15 cellular contexts compared by ENCODE assay signal in the genomic region with DNA sequence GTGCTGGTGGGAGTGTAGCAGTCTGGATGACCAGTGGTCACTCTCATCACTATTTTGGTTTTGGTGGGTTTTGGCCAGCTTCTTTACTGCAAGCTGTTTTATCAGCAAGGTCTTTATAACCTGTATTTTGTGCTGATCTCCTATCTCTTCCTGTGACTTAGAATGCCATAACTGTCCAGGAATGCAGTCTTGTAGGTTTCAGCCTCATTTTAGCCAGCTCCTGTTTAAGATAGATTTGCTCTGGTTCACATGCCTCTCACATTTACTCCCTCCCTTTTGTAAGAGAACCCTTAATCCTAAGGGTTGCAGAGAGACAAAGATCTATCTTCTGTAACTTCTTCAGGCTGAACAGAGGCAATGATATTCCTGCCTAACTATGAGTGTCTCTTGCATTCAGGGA. TPM values are rescaled to one million over a fixed set of nuclear protein-coding genes. Genes with fewer than 3 reads are reported as not detected.
DNase-seq lines count a peak whose midpoint lies in the region; ATAC-seq and TF ChIP-seq lines count a peak whose summit lies in the region.
"Had no signal": no experiment of that assay in that cellular context is flagged by ENCODE, and none has a peak within 500 bp of the region (broad histone marks: within the 10 kb centered on the region; RNA-seq: fewer than 3 reads in every experiment).

No MANE protein-coding gene starts in this region.

- peaks cover 29% of the 10 kb centered on the region for H3K9me3 Mint-ChIP-seq in Caco-2 (ENCODE audit: unreplicated experiment)

- H2AK5ac ChIP-seq in trophoblast cell (ENCODE audit: low read length) = no peak overlapping the region

- H2AFZ ChIP-seq in trophoblast cell (ENCODE audit: insufficient read depth, low read length, poor library complexity) = no peak overlapping the region

- H3K36me3 Mint-ChIP-seq in Caco-2 (ENCODE audit: insufficient read depth, unreplicated experiment) = no peaks in the 10 kb centered on the region
- H3K36me3 Mint-ChIP-seq: CD4-positive, CD25-positive, alpha-beta regulatory T cell had no signal

- POLR2A ChIA-PET in Caco-2 (lab: Charles Lee) = no interaction called here

- H3K14ac ChIP-seq in trophoblast cell (ENCODE audit: low read length) = no peak overlapping the region

- H3K27ac ChIP-seq in trophoblast cell (ENCODE audit: low read depth, low read length) (peak overlapping the region; percentile 48), left lung (no peak overlapping the region)
- H3K27ac ChIP-seq: BLaER1, HL-60 had no signal

- H3K4me2 ChIP-seq in trophoblast cell (ENCODE audit: low read length) = no peak overlapping the region
- H3K4me2 ChIP-seq: BLaER1 had no signal

- no peaks in the 10 kb centered on the region for H3K36me3 ChIP-seq in Caco-2 (ENCODE audit: control insufficient read depth, insufficient read depth, low read length)
- H3K36me3 ChIP-seq in trophoblast cell (ENCODE audit: control insufficient read depth in 1 of 2, insufficient read depth in 2 of 2, low read length in 2 of 2) = peaks cover 1 to 2% of the 10 kb centered on the region in 2 experiments
- no peaks in the 10 kb centered on the region for H3K36me3 ChIP-seq in left lung
- H3K36me3 ChIP-seq: BLaER1 had no signal

- intact Hi-C loops in Caco-2 (cut with micrococcal nuclease; ENCODE audit: unreplicated experiment) (loop anchor here (5.0 kb wide), 1 partner anchor 88 kb away; no protein-coding TSS in a partner anchor), left lung (cut with DNase I) (no loop called here)

- no TSS peak for BruUV-seq in Caco-2 (replicated peaks; lab: Mats Ljungman, UMichigan)

- no peak overlapping the region for H3K9ac ChIP-seq in trophoblast cell (ENCODE audit: low read length)
- H3K9ac ChIP-seq: BLaER1 had no signal

- H3K18ac ChIP-seq in trophoblast cell (ENCODE audit: low read length) = no peak overlapping the region

- no peak for ATAC-seq in left lung

- no peak overlapping the region for H4K12ac ChIP-seq in trophoblast cell (ENCODE audit: low read depth, low read length)

- H3K4me1 ChIP-seq in Caco-2 (peaks cover 44% of the 10 kb centered on the region), trophoblast cell (ENCODE audit: control insufficient read depth in 1 of 2, insufficient read depth in 2 of 2, low read length in 2 of 2) (peaks cover 2% of the 10 kb centered on the region in 2 experiments), left lung (no peaks in the 10 kb centered on the region)
- H3K4me1 ChIP-seq: BLaER1 had no signal

- no peak overlapping the region for H4K91ac ChIP-seq in trophoblast cell (ENCODE audit: low read depth, low read length)

- peaks cover 25% of the 10 kb centered on the region for H3K4me1 Mint-ChIP-seq in Caco-2 (ENCODE audit: low read depth, unreplicated experiment)
- H3K4me1 Mint-ChIP-seq: CD4-positive, CD25-positive, alpha-beta regulatory T cell had no signal

- H3K27ac Mint-ChIP-seq in Caco-2 (ENCODE audit: unreplicated experiment) = peak overlapping the region; percentile 17
- H3K27ac Mint-ChIP-seq: CD4-positive, CD25-positive, alpha-beta regulatory T cell had no signal

- H2BK12ac ChIP-seq in trophoblast cell (ENCODE audit: low read length) = no peak overlapping the region

- no peak overlapping the region for H2BK120ac ChIP-seq in trophoblast cell (ENCODE audit: insufficient read depth, low read length, poor library complexity)

- no peaks in the 10 kb centered on the region for H3K27me3 ChIP-seq in Caco-2 (replicated peaks; ENCODE audit: control insufficient read depth, insufficient read depth, low read length)
- H3K27me3 ChIP-seq in trophoblast cell (ENCODE audit: insufficient read depth, low read length) = no peaks in the 10 kb centered on the region
- H3K27me3 ChIP-seq in left lung = no peaks in the 10 kb centered on the region
- H3K27me3 ChIP-seq: BLaER1 had no signal

- H3K4me3 Mint-ChIP-seq in Caco-2 (ENCODE audit: unreplicated experiment) = no peak overlapping the region
- H3K4me3 Mint-ChIP-seq: CD4-positive, CD25-positive, alpha-beta regulatory T cell had no signal

- no peak for TF ChIP-seq CTCF in Caco-2 (IDR thresholded peaks at IDR 0.05; ENCODE audit: insufficient read depth in 1 of 2, low read depth in 1 of 2, low read length in 1 of 2, severe bottlenecking in 1 of 2, unreplicated experiment in 1 of 2)
- TF ChIP-seq CTCF in epithelial cell of esophagus (IDR thresholded peaks at IDR 0.05; ENCODE audit: insufficient read depth, low read depth, low read length, missing control alignments) = no peak
- no peak for TF ChIP-seq CTCF in left lung (IDR thresholded peaks at IDR 0.05)

- no peak overlapping the region for H4K8ac ChIP-seq in trophoblast cell (ENCODE audit: low read depth, low read length)

- no peaks in the 10 kb centered on the region for H3K27me3 Mint-ChIP-seq in Caco-2 (ENCODE audit: insufficient read depth, unreplicated experiment)
- H3K27me3 Mint-ChIP-seq: CD4-positive, CD25-positive, alpha-beta regulatory T cell had no signal

- CTCF ChIA-PET in Caco-2 (lab: Charles Lee) = no interaction called here

- H3K23ac ChIP-seq in trophoblast cell (ENCODE audit: low read length) = no peak overlapping the region

- no peak overlapping the region for H3K4me3 ChIP-seq in Caco-2 (ENCODE audit: low read depth, low read length)
- no peak overlapping the region for H3K4me3 ChIP-seq in epithelial cell of esophagus (ENCODE audit: low read length)
- no peak overlapping the region for H3K4me3 ChIP-seq in trophoblast cell (ENCODE audit: low read depth, low read length)
- H3K4me3 ChIP-seq in left lung = no peak overlapping the region
- H3K4me3 ChIP-seq: BLaER1 had no signal

- H2BK5ac ChIP-seq in trophoblast cell (ENCODE audit: low read depth, low read length, poor library complexity) = no peak overlapping the region

- no peaks in the 10 kb centered on the region for H3K79me2 ChIP-seq in trophoblast cell (ENCODE audit: control insufficient read depth, insufficient read depth, low read length, poor library complexity)

- no peak overlapping the region for H3K4ac ChIP-seq in trophoblast cell (ENCODE audit: low read depth, low read length)

- DNase-seq in Caco-2 (peak in 1 of 2 experiments; percentile 4), NCI-H226 (peak; percentile 28), epithelial cell of esophagus (ENCODE audit: low read depth) (peak; percentile 71), trophoblast cell (peak; percentile 76 to 92), left lung (no peak), DMS153 treated with DMSO at 0.1 percent for 48 hours (lab: John Stamatoyannopoulos, UW; ENCODE audit: unreplicated experiment) (no peak)
- DNase-seq in stimulated activated naive CD4-positive, alpha-beta T cell treated with Interleukin-2 at 50 U/mL for 16 hours (lab: John Stamatoyannopoulos, UW) = no peak
- DNase-seq: 8988T; AML-193; CD4-positive, CD25-positive, alpha-beta regulatory T cell; DMS79 treated with DMSO at 0.1 percent for 48 hours; EL; HCEC 1CT had no signal

- H3K9me3 ChIP-seq in Caco-2 = peaks cover 16% of the 10 kb centered on the region
- H3K9me3 ChIP-seq in trophoblast cell (ENCODE audit: insufficient read depth, low read depth, low read length) = peaks cover 3% of the 10 kb centered on the region
- peaks cover 0 to 35% of the 10 kb centered on the region in 2 donors for H3K9me3 ChIP-seq in left lung

- peaks cover 10% of the 10 kb centered on the region for H3K79me1 ChIP-seq in trophoblast cell (ENCODE audit: low read length)

RNA-seq across cellular contexts. Expression of gene INHBA, which starts 51.2 kb away (rescaled TPM):
- total RNA-seq in Caco-2 (2022) (0.52 and 0.72 TPM in 2 replicates), left lung (10 to 100 TPM in 1 of 2 donors, 1 to 10 TPM in 1; 8.0 to 16.7 TPM)
- 33.1 and 34.2 TPM in 2 replicates for polyA plus RNA-seq in trophoblast cell (2013)
- total RNA-seq: CD4-positive, CD25-positive, alpha-beta regulatory T cell had no signal
- polyA plus RNA-seq: CD4-positive, CD25-positive, alpha-beta regulatory T cell had no signal

Comparison
In these comparisons a context has a peak if more than half of its experiments do, and no peak if none do; other contexts are left out.
1. DNase-seq: peak in NCI-H226 (single experiment), epithelial cell of esophagus (single experiment) and trophoblast cell (2 of 2); none in left lung (0 of 2), DMS153 treated with DMSO at 0.1 percent for 48 hours (single experiment) and stimulated activated naive CD4-positive, alpha-beta T cell treated with Interleukin-2 at 50 U/mL for 16 hours (single experiment).